In genomic region chr11:128685383-128686044, GRCh38 we compare ENCODE assay signal across 12 cellular contexts.
DNase-seq lines count a peak whose midpoint lies in the region; ATAC-seq lines count a peak whose summit lies in the region.
"Had no signal": no experiment of that assay in that cellular context is flagged by ENCODE, and none has a peak within 500 bp of the region (broad histone marks: within the 10 kb centered on the region; RNA-seq: fewer than 3 reads in every experiment).

No MANE protein-coding gene starts in this region.

- H3K27me3 ChIP-seq in iPS-20b (ENCODE audit: insufficient read depth, low read length): peaks cover 100% of the 10 kb centered on the region

- no peaks in the 10 kb centered on the region for H3K36me3 Mint-ChIP-seq in activated T-cell treated with anti-CD3 and anti-CD28 coated beads, Interleukin-2, amount 50 U/mL, for 24 hours (ENCODE audit: low read depth)
- H3K36me3 Mint-ChIP-seq in activated naive CD8-positive, alpha-beta T cell: peaks cover 3% of the 10 kb centered on the region

- ATAC-seq in stimulated activated naive CD8-positive, alpha-beta T cell treated with anti-CD3 and anti-CD28 coated beads, Interleukin-15, Interleukin-2, amounts not matched to agents 100 U/mL and 50 U/mL, for 24 hours: peak; percentile 21

- no peaks in the 10 kb centered on the region for H3K9me3 Mint-ChIP-seq in activated T-cell treated with anti-CD3 and anti-CD28 coated beads, Interleukin-2, amount 50 U/mL, for 24 hours
- H3K9me3 Mint-ChIP-seq in activated naive CD8-positive, alpha-beta T cell (ENCODE audit: low read depth): no peaks in the 10 kb centered on the region

- H3K36me3 ChIP-seq in iPS-20b (ENCODE audit: insufficient read depth, low read depth, low read length): no peaks in the 10 kb centered on the region
- H3K36me3 ChIP-seq: uterus had no signal

- H3K27me3 Mint-ChIP-seq in activated T-cell treated with anti-CD3 and anti-CD28 coated beads, Interleukin-2, amount 50 U/mL, for 24 hours: peaks cover 48% of the 10 kb centered on the region
- peaks cover 6% of the 10 kb centered on the region for H3K27me3 Mint-ChIP-seq in activated naive CD8-positive, alpha-beta T cell

- H3K4me3 ChIP-seq in iPS-20b (ENCODE audit: low read length): peak overlapping the region; percentile 59; the same call in 1 of the 2 replicates
- H3K4me3 ChIP-seq: uterus had no signal

- peaks cover 44% of the 10 kb centered on the region for H3K4me1 Mint-ChIP-seq in activated T-cell treated with anti-CD3 and anti-CD28 coated beads, Interleukin-2, amount 50 U/mL, for 24 hours (ENCODE audit: low read depth)
- H3K4me1 Mint-ChIP-seq in activated naive CD8-positive, alpha-beta T cell (ENCODE audit: low read depth): peaks cover 52% of the 10 kb centered on the region

- peaks cover 16% of the 10 kb centered on the region; the same call in 1 of the 2 replicates for H3K4me1 ChIP-seq in iPS-20b (ENCODE audit: insufficient read depth, low read length)
- H3K4me1 ChIP-seq: parathyroid adenoma had no signal

- no peak overlapping the region for H3K27ac ChIP-seq in iPS-20b (ENCODE audit: low read length)
- H3K27ac ChIP-seq: parathyroid adenoma, uterus had no signal

- H3K9ac ChIP-seq in iPS-20b (ENCODE audit: low read depth, low read length): no peak overlapping the region
- H3K9ac ChIP-seq: parathyroid adenoma had no signal

- H3K4me3 Mint-ChIP-seq in activated T-cell treated with anti-CD3 and anti-CD28 coated beads, Interleukin-2, amount 50 U/mL, for 24 hours: peak overlapping the region; percentile 80
- peak overlapping the region; percentile 89 for H3K4me3 Mint-ChIP-seq in activated naive CD8-positive, alpha-beta T cell

- no peak overlapping the region for H3K27ac Mint-ChIP-seq in activated T-cell treated with anti-CD3 and anti-CD28 coated beads, Interleukin-2, amount 50 U/mL, for 24 hours
- no peak overlapping the region for H3K27ac Mint-ChIP-seq in activated naive CD8-positive, alpha-beta T cell

- H3K9me3 ChIP-seq in iPS-20b (ENCODE audit: insufficient read depth, low read depth, low read length): no peaks in the 10 kb centered on the region; the same call in 1 of the 2 replicates
- H3K9me3 ChIP-seq: uterus had no signal

- DNase-seq in activated T-cell treated with anti-CD3 and anti-CD28 coated beads, Interleukin-2, amount 50 U/mL, for 24 hours: no peak
- no peak for DNase-seq in activated T-cell treated with anti-CD3 and anti-CD28 coated beads, Interleukin-2, amount 50 U/mL, for 1 hour
- DNase-seq in stimulated activated naive CD8-positive, alpha-beta T cell treated with anti-CD3 and anti-CD28 coated beads, Interleukin-15, Interleukin-2, amounts not matched to agents 100 U/mL and 50 U/mL, for 24 hours: no peak
- DNase-seq in NCI-H2196 (lab: John Stamatoyannopoulos, UW; ENCODE audit: unreplicated experiment): no peak
- no peak for DNase-seq in stimulated activated CD4-positive, alpha-beta T cell treated with anti-CD3 and anti-CD28 coated beads, Interleukin-4, amount 100 ng/mL, for 24 hours
- DNase-seq in KG1 (lab: John Stamatoyannopoulos, UW): no peak
- DNase-seq: Kasumi-1, NCI-H446 treated with DMSO at 0.1 percent for 48 hours, uterus had no signal
